Comparison of ENCODE assay signal across 26 cellular contexts in the genomic region with DNA sequence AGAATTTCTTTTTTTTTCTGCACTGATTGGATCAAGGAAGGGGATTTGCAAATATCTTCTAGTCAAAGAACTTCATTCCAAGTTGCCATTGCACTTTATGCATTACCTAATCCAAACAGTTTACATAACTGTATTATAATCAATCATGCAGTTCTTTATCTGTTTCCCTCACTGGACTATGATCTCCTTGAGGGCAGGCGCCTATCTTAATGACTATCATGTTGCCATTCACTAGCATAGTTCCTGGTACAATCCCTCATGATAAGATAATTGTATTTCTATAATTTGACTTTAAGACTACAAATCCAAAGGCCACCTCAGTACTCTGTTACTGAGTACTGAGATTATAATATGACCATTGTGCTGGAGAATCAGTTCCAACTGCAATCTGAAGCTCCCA.
"Had no signal": no experiment of that assay in that cellular context is flagged by ENCODE, and none has a peak within 500 bp of the region (broad histone marks: within the 10 kb centered on the region; RNA-seq: fewer than 3 reads in every experiment).

No MANE protein-coding gene starts in this region.

- DNase-seq: stimulated activated CD4-positive, alpha-beta T cell treated with anti-CD3 and anti-CD28 coated beads, Interleukin-2, amount 100 ng/mL, for 48 hours; stimulated activated CD4-positive, alpha-beta T cell treated with anti-CD3 and anti-CD28 coated beads, Interleukin-4, amount 100 ng/mL, for 1 hour; stimulated activated CD4-positive, alpha-beta T cell treated with anti-CD3 and anti-CD28 coated beads, Interleukin-4, amount 100 ng/mL, for 24 hours; stimulated activated CD4-positive, alpha-beta T cell treated with anti-CD3 and anti-CD28 coated beads, Interleukin-4, amount 100 ng/mL, for 4 hours; stimulated activated CD8-positive, alpha-beta memory T cell treated with anti-CD3 and anti-CD28 coated beads, Interleukin-4, amount 100 ng/mL, for 48 hours; stimulated activated naive B cell treated with anti-CD40 and anti-IgM and Interleukin-4, amounts not matched to agents 10 μg/mL and 1 μg/mL and 100 μg/mL, for 72 hours; stimulated activated naive CD4-positive, alpha-beta T cell; stimulated activated naive CD4-positive, alpha-beta T cell treated with Interleukin-2 at 50 U/mL for 16 hours; stimulated activated naive CD8-positive, alpha-beta T cell treated with anti-CD3 and anti-CD28 coated beads, Interleukin-15, amount 100 ng/mL, for 72 hours; stimulated activated naive CD8-positive, alpha-beta T cell treated with anti-CD3 and anti-CD28 coated beads, Interleukin-15, Interleukin-2, amounts not matched to agents 100 U/mL and 50 U/mL, for 24 hours; stomach; substantia nigra; testis; thyroid gland; tibial artery; transverse colon; trophoblast cell; upper lobe of left lung; upper lobe of right lung; uterus had no signal

- H3K27me3 ChIP-seq: stomach, suprapubic skin, testis, thyroid gland, tibial artery, tibial nerve, transverse colon, upper lobe of left lung, upper lobe of right lung, uterus, vagina had no signal

- H3K4me1 ChIP-seq: stomach, suprapubic skin, testis, tibial nerve, transverse colon, upper lobe of left lung, upper lobe of right lung, uterus, vagina had no signal

- H3K27ac ChIP-seq: stomach, suprapubic skin, testis, thoracic aorta, thyroid gland, tibial artery, tibial nerve, transverse colon, upper lobe of left lung, upper lobe of right lung, uterus, vagina had no signal

- H3K36me3 ChIP-seq: stomach, suprapubic skin, thoracic aorta, thyroid gland, tibial artery, tibial nerve, transverse colon, upper lobe of left lung, upper lobe of right lung, uterus, vagina had no signal

- ATAC-seq: stimulated activated effector memory CD8-positive, alpha-beta T cell treated with anti-CD3 and anti-CD28 coated beads, Interleukin-12 subunit alpha, Interleukin-12 subunit beta, amount 100 ng/mL, for 72 hours; stimulated activated memory B cell treated with anti-CD40 and anti-IgM and Interleukin-4, amounts not matched to agents 10 μg/mL and 1 μg/mL and 100 μg/mL, for 72 hours; stimulated activated naive B cell treated with anti-CD40 and anti-IgM and Interleukin-4, amounts not matched to agents 10 μg/mL and 1 μg/mL and 100 μg/mL, for 72 hours; stimulated activated naive CD8-positive, alpha-beta T cell treated with anti-CD3 and anti-CD28 coated beads, Interleukin-15, amount 100 ng/mL, for 72 hours; stimulated activated naive CD8-positive, alpha-beta T cell treated with anti-CD3 and anti-CD28 coated beads, Interleukin-15, Interleukin-2, amounts not matched to agents 100 U/mL and 50 U/mL, for 24 hours; upper lobe of right lung had no signal

- H3K4me3 ChIP-seq: stomach, suprapubic skin, testis, thoracic aorta, thyroid gland, tibial artery, tibial nerve, transverse colon, upper lobe of left lung, upper lobe of right lung, uterus, vagina had no signal

- H3K9me3 ChIP-seq: stomach, suprapubic skin, testis, thoracic aorta, thyroid gland, tibial artery, tibial nerve, transverse colon, upper lobe of left lung, upper lobe of right lung, uterus, vagina had no signal
